ENCODE assay signal across 24 cellular contexts in the genomic region with DNA sequence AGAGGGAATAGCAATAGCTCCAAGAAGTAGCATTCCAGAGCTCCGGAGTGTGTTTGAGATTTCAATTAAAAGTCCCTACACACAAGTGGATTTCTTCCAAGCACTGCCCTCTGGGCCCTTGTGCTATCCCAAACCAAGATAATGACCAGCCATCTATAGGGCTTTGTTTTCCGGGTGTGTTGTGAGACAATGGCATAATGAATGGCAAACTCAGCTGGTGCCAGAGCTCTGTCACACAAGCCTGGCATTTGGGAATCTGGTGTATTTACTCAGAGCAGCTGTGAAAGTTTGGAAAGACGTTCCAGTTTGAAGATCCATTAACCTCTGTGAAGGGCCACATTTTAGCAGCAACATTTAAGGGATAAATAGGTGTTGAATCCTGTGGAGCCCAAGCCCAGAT.
DNase-seq lines count a peak whose midpoint lies in the region; ATAC-seq lines count a peak whose summit lies in the region.
"Had no signal": no experiment of that assay in that cellular context is flagged by ENCODE, and none has a peak within 500 bp of the region (broad histone marks: within the 10 kb centered on the region; RNA-seq: fewer than 3 reads in every experiment).

No MANE protein-coding gene starts in this region.

- no peaks in the 10 kb centered on the region for H3K36me3 Mint-ChIP-seq in activated CD8-positive, alpha-beta memory T cell treated with anti-CD3 and anti-CD28 coated beads, Interleukin-2, amount 10 ng/mL, durations not matched to agents 7 days and 5 days
- H3K36me3 Mint-ChIP-seq in activated CD8-positive, alpha-beta T cell treated with anti-CD3 and anti-CD28 coated beads, Interleukin-2, amount 10 ng/mL, durations not matched to agents 7 days and 5 days (ENCODE audit: low read depth), result no peaks in the 10 kb centered on the region
- H3K36me3 Mint-ChIP-seq: IgD-negative memory B cell, memory B cell, type B pancreatic cell had no signal

- CTCF ChIA-PET in activated CD8-positive, alpha-beta memory T cell treated with anti-CD3 and anti-CD28 coated beads, Interleukin-2, amount 10 ng/mL, durations not matched to agents 7 days and 5 days (lab: Charles Lee), result interaction anchor here (0.7 kb wide), 1 partner anchor 15 kb away, joined by 3 read pairs; no protein-coding TSS in a partner anchor
- CTCF ChIA-PET in activated CD8-positive, alpha-beta T cell treated with anti-CD3 and anti-CD28 coated beads, Interleukin-2, amount 10 ng/mL, durations not matched to agents 7 days and 5 days (lab: Charles Lee), result no interaction called here

- H3K4me3 Mint-ChIP-seq in activated CD8-positive, alpha-beta memory T cell treated with anti-CD3 and anti-CD28 coated beads, Interleukin-2, amount 10 ng/mL, durations not matched to agents 7 days and 5 days, result no peak overlapping the region
- H3K4me3 Mint-ChIP-seq in activated CD8-positive, alpha-beta T cell treated with anti-CD3 and anti-CD28 coated beads, Interleukin-2, amount 10 ng/mL, durations not matched to agents 7 days and 5 days, result no peak overlapping the region
- H3K4me3 Mint-ChIP-seq: activated CD4-positive, alpha-beta T cell treated with anti-CD3 and anti-CD28 coated beads, Interleukin-2, amount 10 ng/mL, durations not matched to agents 7 days and 5 days; IgD-negative memory B cell; memory B cell; type B pancreatic cell had no signal

- no peaks in the 10 kb centered on the region for H3K27me3 Mint-ChIP-seq in activated CD8-positive, alpha-beta memory T cell treated with anti-CD3 and anti-CD28 coated beads, Interleukin-2, amount 10 ng/mL, durations not matched to agents 7 days and 5 days
- no peaks in the 10 kb centered on the region for H3K27me3 Mint-ChIP-seq in activated CD8-positive, alpha-beta T cell treated with anti-CD3 and anti-CD28 coated beads, Interleukin-2, amount 10 ng/mL, durations not matched to agents 7 days and 5 days (ENCODE audit: low read depth)
- H3K27me3 Mint-ChIP-seq: activated CD4-positive, alpha-beta T cell treated with anti-CD3 and anti-CD28 coated beads, Interleukin-2, amount 10 ng/mL, durations not matched to agents 7 days and 5 days; IgD-negative memory B cell; memory B cell; type B pancreatic cell had no signal

- H3K4me1 ChIP-seq in SJCRH30, result no peaks in the 10 kb centered on the region
- H3K4me1 ChIP-seq: A549, heart right ventricle had no signal

- intact Hi-C loops in sciatic nerve (cut with DNase I), result no loop called here

- no peaks in the 10 kb centered on the region for H3K36me3 ChIP-seq in SJCRH30
- H3K36me3 ChIP-seq: heart right ventricle had no signal

- ATAC-seq in activated CD8-positive, alpha-beta memory T cell treated with anti-CD3 and anti-CD28 coated beads, Interleukin-2, amount 10 ng/mL, durations not matched to agents 7 days and 5 days, result no peak
- ATAC-seq in sciatic nerve, result no peak
- no peak for ATAC-seq in activated CD8-positive, alpha-beta T cell treated with anti-CD3 and anti-CD28 coated beads, Interleukin-2, amount 10 ng/mL, durations not matched to agents 7 days and 5 days
- ATAC-seq: A549, heart right ventricle, right cardiac atrium had no signal

- H3K27me3 ChIP-seq in SJCRH30, result no peaks in the 10 kb centered on the region
- H3K27me3 ChIP-seq: heart right ventricle had no signal

- no peaks in the 10 kb centered on the region for H3K4me1 Mint-ChIP-seq in activated CD8-positive, alpha-beta memory T cell treated with anti-CD3 and anti-CD28 coated beads, Interleukin-2, amount 10 ng/mL, durations not matched to agents 7 days and 5 days
- H3K4me1 Mint-ChIP-seq in activated CD8-positive, alpha-beta T cell treated with anti-CD3 and anti-CD28 coated beads, Interleukin-2, amount 10 ng/mL, durations not matched to agents 7 days and 5 days (ENCODE audit: low read depth), result no peaks in the 10 kb centered on the region
- H3K4me1 Mint-ChIP-seq: activated CD4-positive, alpha-beta T cell treated with anti-CD3 and anti-CD28 coated beads, Interleukin-2, amount 10 ng/mL, durations not matched to agents 7 days and 5 days; IgD-negative memory B cell; memory B cell had no signal

- H3K9me3 ChIP-seq in SJCRH30 (replicated peaks), result no peaks in the 10 kb centered on the region
- H3K9me3 ChIP-seq: A549 had no signal

- H3K4me3 ChIP-seq in SJCRH30, result no peak overlapping the region
- H3K4me3 ChIP-seq: A549, heart right ventricle had no signal

- H3K27ac ChIP-seq in SJCRH30, result no peak overlapping the region
- H3K27ac ChIP-seq: A549, C4-2B, heart right ventricle had no signal

- no peak overlapping the region for H3K27ac Mint-ChIP-seq in activated CD8-positive, alpha-beta memory T cell treated with anti-CD3 and anti-CD28 coated beads, Interleukin-2, amount 10 ng/mL, durations not matched to agents 7 days and 5 days
- H3K27ac Mint-ChIP-seq in activated CD8-positive, alpha-beta T cell treated with anti-CD3 and anti-CD28 coated beads, Interleukin-2, amount 10 ng/mL, durations not matched to agents 7 days and 5 days, result no peak overlapping the region
- H3K27ac Mint-ChIP-seq: activated CD4-positive, alpha-beta T cell treated with anti-CD3 and anti-CD28 coated beads, Interleukin-2, amount 10 ng/mL, durations not matched to agents 7 days and 5 days; IgD-negative memory B cell; memory B cell; type B pancreatic cell had no signal

- no peaks in the 10 kb centered on the region for H3K9me3 Mint-ChIP-seq in activated CD8-positive, alpha-beta memory T cell treated with anti-CD3 and anti-CD28 coated beads, Interleukin-2, amount 10 ng/mL, durations not matched to agents 7 days and 5 days (ENCODE audit: low read depth)
- H3K9me3 Mint-ChIP-seq in activated CD8-positive, alpha-beta T cell treated with anti-CD3 and anti-CD28 coated beads, Interleukin-2, amount 10 ng/mL, durations not matched to agents 7 days and 5 days (ENCODE audit: insufficient read depth), result no peaks in the 10 kb centered on the region
- H3K9me3 Mint-ChIP-seq: activated CD4-positive, alpha-beta T cell treated with anti-CD3 and anti-CD28 coated beads, Interleukin-2, amount 10 ng/mL, durations not matched to agents 7 days and 5 days; memory B cell; type B pancreatic cell had no signal

- POLR2A ChIA-PET in activated CD8-positive, alpha-beta T cell treated with anti-CD3 and anti-CD28 coated beads, Interleukin-2, amount 10 ng/mL, durations not matched to agents 7 days and 5 days (lab: Charles Lee), result no interaction called here

- peak; percentile 12 for DNase-seq in NCI-H2029 treated with DMSO at 0.1 percent for 48 hours (lab: John Stamatoyannopoulos, UW)
- no peak for DNase-seq in NCI-H2029 (lab: John Stamatoyannopoulos, UW)
- DNase-seq in SJCRH30, result peak; percentile 5 to 29
- DNase-seq in hippocampal formation (lab: John Stamatoyannopoulos, UW), result peak; percentile 73 to 93
- DNase-seq in putamen (ENCODE audit: low spot score), result peak; percentile 93
- no peak for DNase-seq in activated CD8-positive, alpha-beta memory T cell treated with anti-CD3 and anti-CD28 coated beads, Interleukin-2, amount 10 ng/mL, durations not matched to agents 7 days and 5 days
- no peak for DNase-seq in sciatic nerve (ENCODE audit: low spot score)
- no peak for DNase-seq in activated CD8-positive, alpha-beta T cell treated with anti-CD3 and anti-CD28 coated beads, Interleukin-2, amount 10 ng/mL, durations not matched to agents 7 days and 5 days
- DNase-seq: activated CD4-positive, alpha-beta T cell treated with anti-CD3 and anti-CD28 coated beads, Interleukin-2, amount 10 ng/mL, durations not matched to agents 7 days and 5 days; activated gamma-delta T cell treated with Interleukin-2 at 50 U/mL for 16 hours; aorta; cerebellar nuclear complex; H7; heart right ventricle; islet precursor cell; MV-4-11; NCI-H226; right cardiac atrium; stimulated activated naive CD4-positive, alpha-beta T cell treated with Interleukin-2 at 50 U/mL for 16 hours had no signal

Comparison
In these comparisons a context has a peak if more than half of its experiments do, and no peak if none do; other contexts are left out.
1. DNase-seq: peak in NCI-H2029 treated with DMSO at 0.1 percent for 48 hours (single experiment), SJCRH30 (2 of 2), hippocampal formation (2 of 2) and putamen (single experiment); none in NCI-H2029 (single experiment), activated CD8-positive, alpha-beta memory T cell treated with anti-CD3 and anti-CD28 coated beads, Interleukin-2, amount 10 ng/mL, durations not matched to agents 7 days and 5 days (single experiment), sciatic nerve (single experiment) and activated CD8-positive, alpha-beta T cell treated with anti-CD3 and anti-CD28 coated beads, Interleukin-2, amount 10 ng/mL, durations not matched to agents 7 days and 5 days (single experiment).